1 cellular context compared by ENCODE assay signal in the genomic region with DNA sequence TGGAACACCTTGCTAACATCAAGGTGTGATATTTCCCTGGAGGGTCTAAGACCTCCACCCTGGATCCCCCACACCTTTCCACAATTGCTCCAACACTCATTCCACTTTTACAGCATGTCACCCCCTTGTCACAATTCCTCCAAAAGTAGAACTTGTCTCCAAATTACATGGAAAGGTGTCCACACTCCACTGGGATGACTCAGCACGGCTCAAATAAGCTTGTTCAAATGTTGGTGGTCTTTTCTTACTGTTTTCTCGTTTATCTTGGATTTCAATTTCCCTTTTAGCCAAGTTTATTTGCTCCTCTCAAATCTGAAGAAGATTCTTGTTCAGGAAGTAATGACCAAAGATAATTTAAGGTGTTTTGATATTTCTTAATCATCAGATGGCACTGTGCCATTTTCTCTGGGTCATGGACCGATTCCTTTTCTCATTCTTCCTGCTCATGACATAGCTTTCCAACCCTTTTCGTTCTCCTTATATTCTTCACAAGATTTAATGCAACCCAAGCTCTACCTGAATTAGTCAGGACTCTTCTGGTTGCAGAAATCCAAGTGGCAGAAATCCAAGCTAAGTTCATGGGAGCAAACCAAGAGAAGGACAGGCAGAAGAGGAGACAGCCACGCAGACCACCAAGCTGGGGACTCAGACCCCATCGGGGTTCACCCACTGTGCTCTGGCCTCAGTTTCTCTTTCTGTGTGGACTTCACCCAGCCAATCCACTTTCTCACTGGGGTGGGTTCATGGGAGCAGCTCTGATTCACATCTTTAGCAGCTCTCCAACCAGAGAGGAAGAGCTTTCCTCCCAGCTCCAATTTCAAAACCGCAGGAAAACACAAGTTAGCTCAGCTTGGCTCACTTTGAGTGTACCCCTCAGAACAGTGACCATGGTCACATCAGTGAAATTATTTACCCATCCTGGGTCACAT.
TF ChIP-seq lines count a peak whose summit lies in the region.

No MANE protein-coding gene starts in this region.

TF ChIP-seq in K562, 482 proteins besides CTCF, POLR2A, EP300 and RAD21 (continued from another document):
- no peak for TF ChIP-seq HCFC1 (IDR thresholded peaks at IDR 0.05; ENCODE audit: low read depth, low read length)
- TF ChIP-seq MAFF (IDR thresholded peaks at IDR 0.05; ENCODE audit: low read length): peak; percentile 67; the same call in 1 of the 2 replicates
- TF ChIP-seq SPI1 (IDR thresholded peaks at IDR 0.05; ENCODE audit: borderline replicate concordance, low read depth, low read length): peak; percentile 35; the same call in 1 of the 2 replicates
- TF ChIP-seq, protein P1, sequence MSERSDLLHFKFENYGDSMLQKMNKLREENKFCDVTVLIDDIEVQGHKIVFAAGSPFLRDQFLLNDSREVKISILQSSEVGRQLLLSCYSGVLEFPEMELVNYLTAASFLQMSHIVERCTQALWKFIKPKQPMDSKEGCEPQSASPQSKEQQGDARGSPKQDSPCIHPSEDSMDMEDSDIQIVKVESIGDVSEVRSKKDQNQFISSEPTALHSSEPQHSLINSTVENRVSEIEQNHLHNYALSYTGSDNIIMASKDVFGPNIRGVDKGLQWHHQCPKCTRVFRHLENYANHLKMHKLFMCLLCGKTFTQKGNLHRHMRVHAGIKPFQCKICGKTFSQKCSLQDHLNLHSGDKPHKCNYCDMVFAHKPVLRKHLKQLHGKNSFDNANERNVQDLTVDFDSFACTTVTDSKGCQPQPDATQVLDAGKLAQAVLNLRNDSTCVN (CRISPR knock-in tag; IDR thresholded peaks at IDR 0.05): no peak
- peak; percentile 44; the same call in 1 of the 2 replicates for TF ChIP-seq NFE2L1 (tag; IDR thresholded peaks at IDR 0.05; ENCODE audit: borderline replicate concordance, low read depth)
